ENCODE assay signal across 8 cellular contexts in genomic region chr15:52021128-52021671, GRCh38. TPM values are rescaled to one million over a fixed set of nuclear protein-coding genes. Genes with fewer than 3 reads are reported as not detected.
DNase-seq lines count a peak whose midpoint lies in the region; ATAC-seq, FAIRE-seq and TF ChIP-seq lines count a peak whose summit lies in the region.

No MANE protein-coding gene starts in this region.

- no peaks in the 10 kb centered on the region for H3K9me1 ChIP-seq in endothelial cell of umbilical vein (replicated peaks; ENCODE audit: control insufficient read depth, extremely low read depth, insufficient read depth, low read length)

- intact Hi-C loops in endothelial cell of umbilical vein (cut with micrococcal nuclease), result loop anchor here (2.0 kb wide), 2 partner anchors 58 to 120 kb away; no protein-coding TSS in a partner anchor

- no peaks in the 10 kb centered on the region for H4K20me1 ChIP-seq in endothelial cell of umbilical vein (replicated peaks; ENCODE audit: control insufficient read depth, extremely low read depth, insufficient read depth, low read length)

- dilution Hi-C loops in endothelial cell of umbilical vein (cut with MboI; ENCODE audit: extremely low pct_ligation_motif_present, low sequenced_read_pairs), result no loop called here

- H3K36me3 ChIP-seq in endothelial cell of umbilical vein (ENCODE audit: control insufficient read depth in 2 of 2, extremely low read depth in 1 of 2, insufficient read depth in 2 of 2, low read length in 2 of 2), result no peaks in the 10 kb centered on the region

- peak overlapping the region; percentile 99 for H3K9ac ChIP-seq in endothelial cell of umbilical vein (replicated peaks; ENCODE audit: extremely low read depth, insufficient read depth, low read length)

- DNase-seq in activated naive CD4-positive, alpha-beta T cell treated with Interleukin-2 at 50 U/mL for 16 hours, result peak; percentile 76
- DNase-seq in activated naive CD4-positive, alpha-beta T cell (lab: John Stamatoyannopoulos, UW), result no peak
- peak; percentile 61 for DNase-seq in NCI-H2171 treated with DMSO at 0.1 percent for 48 hours (lab: John Stamatoyannopoulos, UW)
- peak; percentile 65 for DNase-seq in activated CD8-positive, alpha-beta memory T cell treated with anti-CD3 and anti-CD28 coated beads for 24 hours
- peak; percentile 85 for DNase-seq in endothelial cell of umbilical vein (ENCODE audit: low read depth, low spot score)
- DNase-seq in naive thymus-derived CD8-positive, alpha-beta T cell, result peak in 9 of 10 donors; percentile 10 to 70 (median 40)

- POLR2A ChIA-PET in endothelial cell of umbilical vein (lab: Charles Lee), result interaction anchor here (0.7 to 1.0 kb wide), 4 partner anchors 27 to 70 kb away, joined by 3 to 6 read pairs (median 3); no protein-coding TSS in a partner anchor
- POLR2A ChIA-PET in naive thymus-derived CD8-positive, alpha-beta T cell (lab: Charles Lee), result interaction anchor here (1.0 to 2.7 kb wide), 6 partner anchors 8 to 93 kb away, joined by 3 to 22 read pairs (median 6); partner anchors contain the start of gene LEO1

- H3K27ac ChIP-seq in endothelial cell of umbilical vein (ENCODE audit: insufficient read depth, low read depth, low read length), result peak overlapping the region; percentile 96

- no peak for TF ChIP-seq POLR2A in endothelial cell of umbilical vein (IDR thresholded peaks at IDR 0.05; ENCODE audit: low read depth, low read length)

- H3K9me3 Mint-ChIP-seq in naive thymus-derived CD8-positive, alpha-beta T cell, result no peaks in the 10 kb centered on the region
- H3K9me3 Mint-ChIP-seq in stimulated activated naive CD8-positive, alpha-beta T cell treated with anti-CD3 and anti-CD28 coated beads, Interleukin-15, Interleukin-2, amounts not matched to agents 100 ng/mL and 50 ng/mL, for 24 hours, result no peaks in the 10 kb centered on the region

- peaks cover 13 to 48% (median 39%) of the 10 kb centered on the region in 4 donors for H3K4me1 Mint-ChIP-seq in naive thymus-derived CD8-positive, alpha-beta T cell
- H3K4me1 Mint-ChIP-seq in stimulated activated naive CD8-positive, alpha-beta T cell treated with anti-CD3 and anti-CD28 coated beads, Interleukin-15, Interleukin-2, amounts not matched to agents 100 ng/mL and 50 ng/mL, for 24 hours (ENCODE audit: low read depth), result peaks cover 49% of the 10 kb centered on the region

- no peaks in the 10 kb centered on the region for H3K27me3 ChIP-seq in endothelial cell of umbilical vein (ENCODE audit: control insufficient read depth in 2 of 2, insufficient read depth in 2 of 2, low read length in 2 of 2)

- H3K4me3 ChIP-seq in endothelial cell of umbilical vein (replicated peaks in 1 of 3; ENCODE audit: insufficient read depth in 1 of 3, low read depth in 1 of 3, low read length in 3 of 3), result peak overlapping the region; percentile 73 to 99 (median 90)

- BruUV-seq in endothelial cell of umbilical vein (replicated peaks; lab: Mats Ljungman, UMichigan), result no TSS peak

- ATAC-seq in naive thymus-derived CD8-positive, alpha-beta T cell, result peak in 1 of 2 donors; percentile 31
- ATAC-seq in GM19035 (IDR thresholded peaks at IDR 0.05; ENCODE audit: unreplicated experiment), result no peak

- H3K27ac Mint-ChIP-seq in naive thymus-derived CD8-positive, alpha-beta T cell, result peak overlapping the region in 8 of 10 donors; percentile 2 to 96 (median 70)
- H3K27ac Mint-ChIP-seq in stimulated activated naive CD8-positive, alpha-beta T cell treated with anti-CD3 and anti-CD28 coated beads, Interleukin-15, Interleukin-2, amounts not matched to agents 100 ng/mL and 50 ng/mL, for 24 hours, result peak overlapping the region; percentile 96

- H3K9me3 ChIP-seq in endothelial cell of umbilical vein (replicated peaks; ENCODE audit: control insufficient read depth, insufficient read depth, low read length), result no peaks in the 10 kb centered on the region

- FAIRE-seq in endothelial cell of umbilical vein (lab: Jason Lieb, UNC), result peak; percentile 76

- peak overlapping the region; percentile 100 for H3K4me2 ChIP-seq in endothelial cell of umbilical vein (ENCODE audit: insufficient read depth, low read length)

- no peaks in the 10 kb centered on the region for H3K27me3 Mint-ChIP-seq in naive thymus-derived CD8-positive, alpha-beta T cell
- H3K27me3 Mint-ChIP-seq in stimulated activated naive CD8-positive, alpha-beta T cell treated with anti-CD3 and anti-CD28 coated beads, Interleukin-15, Interleukin-2, amounts not matched to agents 100 ng/mL and 50 ng/mL, for 24 hours, result no peaks in the 10 kb centered on the region

- CTCF ChIA-PET in endothelial cell of umbilical vein (lab: Charles Lee), result interaction anchor here (1.0 to 3.1 kb wide), 8 partner anchors 9 to 187 kb away, joined by 3 to 20 read pairs (median 4); partner anchors contain the start of gene LEO1

- no peaks in the 10 kb centered on the region for H3K36me3 Mint-ChIP-seq in naive thymus-derived CD8-positive, alpha-beta T cell
- H3K36me3 Mint-ChIP-seq in stimulated activated naive CD8-positive, alpha-beta T cell treated with anti-CD3 and anti-CD28 coated beads, Interleukin-15, Interleukin-2, amounts not matched to agents 100 ng/mL and 50 ng/mL, for 24 hours (ENCODE audit: low read depth), result peaks cover 5% of the 10 kb centered on the region

- H3K79me2 ChIP-seq in endothelial cell of umbilical vein (ENCODE audit: control insufficient read depth, insufficient read depth, low read length), result peaks cover 62% of the 10 kb centered on the region

- H3K4me3 Mint-ChIP-seq in naive thymus-derived CD8-positive, alpha-beta T cell, result peak overlapping the region; percentile 70 to 99 (median 94)
- H3K4me3 Mint-ChIP-seq in stimulated activated naive CD8-positive, alpha-beta T cell treated with anti-CD3 and anti-CD28 coated beads, Interleukin-15, Interleukin-2, amounts not matched to agents 100 ng/mL and 50 ng/mL, for 24 hours, result peak overlapping the region; percentile 97

- H2AFZ ChIP-seq in endothelial cell of umbilical vein (ENCODE audit: low read depth, low read length), result no peak overlapping the region

- peaks cover 25% of the 10 kb centered on the region for H3K4me1 ChIP-seq in endothelial cell of umbilical vein (ENCODE audit: control insufficient read depth, extremely low read depth, insufficient read depth, low read length)

- no peak for TF ChIP-seq CTCF in endothelial cell of umbilical vein (IDR thresholded peaks at IDR 0.05; ENCODE audit: extremely low read depth in 1 of 2, insufficient read depth in 1 of 2, low read depth in 1 of 2, low read length in 2 of 2)

TF ChIP-seq in endothelial cell of umbilical vein, 7 proteins besides CTCF, POLR2A, EP300 and RAD21:
- TF ChIP-seq FOS (IDR thresholded peaks at IDR 0.05; ENCODE audit: borderline replicate concordance, insufficient read depth, low read length), result peak; percentile 97
- no peak for TF ChIP-seq GATA2 (IDR thresholded peaks at IDR 0.05; ENCODE audit: insufficient read depth, insufficient read length, low read depth, low read length)
- no peak for TF ChIP-seq MAX (IDR thresholded peaks at IDR 0.05; ENCODE audit: insufficient read depth, insufficient read length)
- no peak for TF ChIP-seq EZH2 (IDR thresholded peaks at IDR 0.05; ENCODE audit: borderline replicate concordance, low read depth, low read length, severe bottlenecking)
- no peak for TF ChIP-seq MYC (IDR thresholded peaks at IDR 0.05; ENCODE audit: low read depth, low read length)
- peak; percentile 87 for TF ChIP-seq JUN (IDR thresholded peaks at IDR 0.05; ENCODE audit: borderline replicate concordance, insufficient read depth, insufficient read length, low read depth)
- peak; percentile 33 for TF ChIP-seq POLR2AphosphoS5 (IDR thresholded peaks at IDR 0.05; ENCODE audit: insufficient read depth, low read depth, low read length)

RNA-seq across cellular contexts. Expression of gene MAPK6, which starts 2.2 kb away (rescaled TPM):
- total RNA-seq in endothelial cell of umbilical vein, result 35.7 and 37.4 TPM in 2 replicates
- 7.3 and 10.9 TPM in 2 replicates for polyA plus RNA-seq in endothelial cell of umbilical vein
- polyA plus RNA-seq in endothelial cell of umbilical vein (2011; cell fraction: cytosol; rRNA removed), result 12.3 and 14.2 TPM in 2 replicates
- 14.5 and 17.0 TPM in 2 replicates for polyA plus RNA-seq in endothelial cell of umbilical vein (2011; cell fraction: nucleus; rRNA removed)
- polyA plus RNA-seq in endothelial cell of umbilical vein (2012), result 25.8 and 32.0 TPM in 2 replicates
- 33.4 and 34.5 TPM in 2 replicates for polyA minus RNA-seq in endothelial cell of umbilical vein
- 25.5 TPM for polyA minus RNA-seq in endothelial cell of umbilical vein (2011; cell fraction: cytosol; rRNA and poly(A)+ RNA removed)
- 18.8 and 27.0 TPM in 2 replicates for polyA minus RNA-seq in endothelial cell of umbilical vein (2011; cell fraction: nucleus; rRNA and poly(A)+ RNA removed)
- 10 to 100 TPM; 19.8 to 21.7 TPM for total RNA-seq in naive thymus-derived CD8-positive, alpha-beta T cell
- 1 to 10 TPM; 5.3 to 6.3 (median 5.4) TPM for polyA plus RNA-seq in naive thymus-derived CD8-positive, alpha-beta T cell

RNA-seq across cellular contexts. Expression of gene LEO1, which starts 49.6 kb away (rescaled TPM):
- total RNA-seq in endothelial cell of umbilical vein, result 22.6 and 28.0 TPM in 2 replicates
- 0.91 and 1.3 TPM in 2 replicates for polyA plus RNA-seq in endothelial cell of umbilical vein
- polyA plus RNA-seq in endothelial cell of umbilical vein (2011; cell fraction: cytosol; rRNA removed), result 5.1 and 6.9 TPM in 2 replicates
- polyA plus RNA-seq in endothelial cell of umbilical vein (2011; cell fraction: nucleus; rRNA removed), result 6.1 and 6.3 TPM in 2 replicates
- polyA plus RNA-seq in endothelial cell of umbilical vein (2012), result 24.9 and 34.0 TPM in 2 replicates
- polyA minus RNA-seq in endothelial cell of umbilical vein, result 4.8 and 6.1 TPM in 2 replicates
- polyA minus RNA-seq in endothelial cell of umbilical vein (2011; cell fraction: cytosol; rRNA and poly(A)+ RNA removed), result 5.0 TPM
- 5.7 and 6.8 TPM in 2 replicates for polyA minus RNA-seq in endothelial cell of umbilical vein (2011; cell fraction: nucleus; rRNA and poly(A)+ RNA removed)
- total RNA-seq in naive thymus-derived CD8-positive, alpha-beta T cell, result 10 to 100 TPM; 20.2 to 20.9 TPM
- polyA plus RNA-seq in naive thymus-derived CD8-positive, alpha-beta T cell, result 10 to 100 TPM; 15.0 to 26.5 (median 19.6) TPM

Comparison
In these comparisons a context has a peak if more than half of its experiments do, and no peak if none do; other contexts are left out.
1. DNase-seq: peak in activated naive CD4-positive, alpha-beta T cell treated with Interleukin-2 at 50 U/mL for 16 hours (single experiment), NCI-H2171 treated with DMSO at 0.1 percent for 48 hours (single experiment), activated CD8-positive, alpha-beta memory T cell treated with anti-CD3 and anti-CD28 coated beads for 24 hours (single experiment), endothelial cell of umbilical vein (single experiment) and naive thymus-derived CD8-positive, alpha-beta T cell (9 of 10); none in activated naive CD4-positive, alpha-beta T cell (0 of 4).